Comparison of ENCODE assay signal across 34 cellular contexts in the genomic region with DNA sequence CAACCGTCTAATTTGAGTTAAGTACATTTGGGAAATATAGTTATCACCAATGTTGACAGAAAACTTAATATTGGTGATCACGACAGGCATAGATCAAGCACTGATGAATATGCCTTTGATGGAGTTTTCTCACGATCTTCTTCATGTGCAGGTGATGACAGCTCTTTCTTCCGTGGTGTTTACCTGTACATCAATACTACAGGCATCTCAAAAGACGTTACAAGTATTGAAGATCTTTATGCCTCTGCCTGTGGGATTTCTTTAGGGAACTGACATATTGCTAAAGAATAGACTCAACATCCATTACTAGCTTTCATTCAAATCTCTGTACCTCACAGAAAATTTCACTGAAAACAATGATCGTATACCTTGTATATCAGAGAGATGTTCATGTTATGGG.
"Had no signal": no experiment of that assay in that cellular context is flagged by ENCODE, and none has a peak within 500 bp of the region (broad histone marks: within the 10 kb centered on the region; RNA-seq: fewer than 3 reads in every experiment).

No MANE protein-coding gene starts in this region.

- H3K27me3 ChIP-seq: MG63 had no signal

- H3K36me3 ChIP-seq: MG63 had no signal

- H3K9me3 ChIP-seq: MG63 had no signal

- H3K4me3 ChIP-seq: MG63 had no signal

- DNase-seq: Karpas-422, Kasumi-1, MG63, MM.1S, MV-4-11, NCI-H1048, NCI-H1092, NCI-H1092 treated with DMSO at 0.1 percent for 48 hours, NCI-H1105, NCI-H1105 treated with DMSO at 0.1 percent for 48 hours, NCI-H1417, NCI-H1417 treated with DMSO at 0.1 percent for 48 hours, NCI-H1436, NCI-H1436 treated with DMSO at 0.1 percent for 48 hours, NCI-H146, NCI-H1694, NCI-H1694 treated with DMSO at 0.1 percent for 48 hours, NCI-H187, NCI-H187 treated with DMSO at 0.1 percent for 48 hours, NCI-H1930, NCI-H2029, NCI-H2029 treated with DMSO at 0.1 percent for 48 hours, NCI-H2081, NCI-H2081 treated with DMSO at 0.1 percent for 48 hours, NCI-H2107, NCI-H2171, NCI-H2171 treated with DMSO at 0.1 percent for 48 hours, NCI-H2227 treated with DMSO at 0.1 percent for 48 hours, NCI-H226, NCI-H345, NCI-H446, NCI-H446 treated with DMSO at 0.1 percent for 48 hours, NCI-H510A, NCI-H510A treated with DMSO at 0.1 percent for 48 hours had no signal
